ENCODE assay signal across 8 cellular contexts in the genomic region with DNA sequence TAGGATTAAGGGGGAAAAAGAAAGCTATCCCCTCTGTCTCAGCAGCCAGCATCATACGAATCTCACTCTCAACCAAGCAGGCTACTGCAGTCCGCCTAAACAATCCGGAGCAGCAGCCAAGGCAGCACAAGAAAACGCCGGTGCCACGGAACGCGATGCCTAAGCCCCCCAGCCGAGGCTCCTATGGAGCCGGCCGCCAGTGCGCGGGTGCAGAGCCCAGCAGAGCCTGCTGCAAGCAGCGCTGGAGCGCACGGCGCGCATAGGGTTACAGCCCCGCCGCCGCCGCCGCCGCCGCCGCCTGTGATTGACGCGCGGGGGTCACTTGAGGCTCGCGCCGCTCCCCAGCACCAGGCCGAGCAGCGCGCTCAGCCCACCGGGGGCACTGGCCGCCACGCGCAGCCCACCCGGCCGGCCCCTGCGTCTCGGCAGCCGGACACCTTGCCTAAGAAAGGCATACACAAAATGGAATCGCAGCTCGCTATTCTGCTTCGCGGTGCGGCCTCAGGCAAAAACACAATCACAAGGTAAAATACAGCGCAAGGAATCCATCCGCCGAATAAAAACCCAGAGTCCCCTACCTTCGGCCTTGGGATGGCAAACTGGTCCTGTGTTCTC. TPM values are rescaled to one million over a fixed set of nuclear protein-coding genes. Genes with fewer than 3 reads are reported as not detected.
DNase-seq lines count a peak whose midpoint lies in the region; ATAC-seq and TF ChIP-seq lines count a peak whose summit lies in the region.

No MANE protein-coding gene starts in this region.

- 0% methylated on average over 51 to 53 of the region's 53 CpGs for WGBS in ovary, 3 donors

- DNase-seq in NCI-H82 (lab: John Stamatoyannopoulos, UW) (peak; percentile 78), cardiac muscle cell (ENCODE audit: low read depth in 1 of 2, low spot score in 1 of 2) (peak; percentile 52 to 72), ovary (peak in 2 of 5 donors; percentile 41 to 44), NCI-H1048 (lab: John Stamatoyannopoulos, UW) (no peak), NK-92 (lab: John Stamatoyannopoulos, UW; ENCODE audit: unreplicated experiment) (no peak)
- DNase-seq in activated naive CD4-positive, alpha-beta T cell treated with anti-CD3 and anti-CD28 coated beads, Interleukin-2, amount 50 U/mL, for 72 hours (ENCODE audit: low spot score in 2 of 2) = peak in 1 of 2 donors; percentile 52

- no peaks in the 10 kb centered on the region for H3K36me3 ChIP-seq in cardiac muscle cell
- H3K36me3 ChIP-seq in ovary = no peaks in the 10 kb centered on the region

- intact Hi-C loops in ovary (cut with DNase I) = no loop called here

- peak overlapping the region in 1 of 2 donors; percentile 8 for H3K27ac Mint-ChIP-seq in activated naive CD4-positive, alpha-beta T cell treated with anti-CD3 and anti-CD28 coated beads, Interleukin-2, amount 50 U/mL, for 72 hours

- peaks cover 0 to 23% of the 10 kb centered on the region in 2 donors for H3K36me3 Mint-ChIP-seq in activated naive CD4-positive, alpha-beta T cell treated with anti-CD3 and anti-CD28 coated beads, Interleukin-2, amount 50 U/mL, for 72 hours

- in situ Hi-C loops in GM18951 (cut with MboI; ENCODE audit: low sequenced_read_pairs, unreplicated experiment) = no loop called here

- TF ChIP-seq CTCF in cardiac muscle cell (IDR thresholded peaks at IDR 0.05; ENCODE audit: low read depth, low read length) (no peak), ovary (IDR thresholded peaks at IDR 0.05) (no peak)

- ATAC-seq in activated naive CD4-positive, alpha-beta T cell treated with anti-CD3 and anti-CD28 coated beads, Interleukin-2, amount 50 U/mL, for 72 hours = peak; percentile 22 to 56
- no peak for ATAC-seq in GM21717 (IDR thresholded peaks at IDR 0.05; ENCODE audit: unreplicated experiment)

- no peak for TF ChIP-seq EP300 in ovary (IDR thresholded peaks at IDR 0.05)

- H3K4me3 ChIP-seq in cardiac muscle cell (peak overlapping the region; percentile 54), ovary (peak overlapping the region; percentile 44)

- H3K4me1 ChIP-seq in cardiac muscle cell (ENCODE audit: low read depth) = peaks cover 7% of the 10 kb centered on the region
- H3K4me1 ChIP-seq in ovary (ENCODE audit: insufficient read depth) = peaks cover 2% of the 10 kb centered on the region

- no peak overlapping the region for H3K27ac ChIP-seq in cardiac muscle cell
- no peak overlapping the region for H3K27ac ChIP-seq in ovary

- H3K9me3 ChIP-seq in cardiac muscle cell (ENCODE audit: low read depth) = no peaks in the 10 kb centered on the region
- H3K9me3 ChIP-seq in ovary = no peaks in the 10 kb centered on the region

- H3K9me3 Mint-ChIP-seq in activated naive CD4-positive, alpha-beta T cell treated with anti-CD3 and anti-CD28 coated beads, Interleukin-2, amount 50 U/mL, for 72 hours = peaks cover 0 to 7% of the 10 kb centered on the region in 2 donors

- peak; percentile 32 for TF ChIP-seq POLR2A in GM18951 (IDR thresholded peaks at IDR 0.05; ENCODE audit: extremely low read depth, insufficient read depth, insufficient read length)
- TF ChIP-seq POLR2A in ovary (IDR thresholded peaks at IDR 0.05) = no peak

- H3K27me3 ChIP-seq in cardiac muscle cell (peaks cover 19% of the 10 kb centered on the region), ovary (no peaks in the 10 kb centered on the region)

RNA-seq across cellular contexts. Expression of a gene that starts 0.8 kb away (rescaled TPM):
- total RNA-seq in activated naive CD4-positive, alpha-beta T cell treated with anti-CD3 and anti-CD28 coated beads, Interleukin-2, amount 50 U/mL, for 72 hours = 10 to 100 TPM; 13.3 to 25.0 TPM
- total RNA-seq in cardiac muscle cell (0.42 TPM in 2 replicates), ovary (1 to 10 TPM; 3.2 to 7.5 (median 5.5) TPM)
- polyA plus RNA-seq in cardiac muscle cell (0.62 and 1.4 TPM in 2 replicates), ovary (1 to 10 TPM; 3.0 to 4.4 TPM)

Comparison
In these comparisons a context has a peak if more than half of its experiments do, and no peak if none do; other contexts are left out.
1. DNase-seq: peak in NCI-H82 (single experiment) and cardiac muscle cell (2 of 2); none in NCI-H1048 (single experiment) and NK-92 (single experiment).